ENCODE assay signal across 35 cellular contexts in genomic region chr19:31145909-31146453, GRCh38.
"Had no signal": no experiment of that assay in that cellular context is flagged by ENCODE, and none has a peak within 500 bp of the region (broad histone marks: within the 10 kb centered on the region; RNA-seq: fewer than 3 reads in every experiment).

No MANE protein-coding gene starts in this region.

- H3K4me3 ChIP-seq: MG63, PC-9 had no signal

- DNase-seq: activated B cell treated with CpG ODN at 0.5 μM for 24 hours; activated CD4-positive, alpha-beta memory T cell treated with anti-CD3 and anti-CD28 coated beads for 36 hours; activated CD4-positive, alpha-beta T cell treated with anti-CD3 and anti-CD28 coated beads for 4 hours; activated CD4-positive, alpha-beta T cell treated with anti-CD3 and anti-CD28 coated beads, Interleukin-2, amount 50 U/mL, for 1 hour; activated CD4-positive, CD25-positive, alpha-beta regulatory T cell treated with anti-CD3 and anti-CD28 coated beads, Interleukin-2, amount 50 U/mL, for 72 hours; activated CD8-positive, alpha-beta memory T cell treated with anti-CD3 and anti-CD28 coated beads, Interleukin-2, amount 50 U/mL, for 48 hours; activated effector memory CD4-positive, alpha-beta T cell treated with Interleukin-2 at 50 U/mL for 16 hours; activated naive CD4-positive, alpha-beta T cell treated with anti-CD3 and anti-CD28 coated beads, Interleukin-2, amount 10 ng/mL, durations not matched to agents 7 days and 5 days; activated naive CD8-positive, alpha-beta T cell treated with anti-CD3 and anti-CD28 coated beads, Interleukin-2, amount 50 U/mL, for 24 hours; activated T-cell treated with anti-CD3 and anti-CD28 coated beads, Interleukin-2, amount 50 U/mL, for 48 hours; anterior cingulate cortex; brain microvascular endothelial cell; Kasumi-1; KG1; MG63; NCI-H1048; NCI-H1105 treated with DMSO at 0.1 percent for 48 hours; NCI-H1436; NCI-H1694; NCI-H2029; NCI-H2107; NCI-H2171; NCI-H510A; NCI-H748 treated with DMSO at 0.1 percent for 48 hours; NK-92 treated with Interleukin-12 subunit alpha and Interleukin-12 subunit beta, amount 100 ng/mL, for 24 hours; PC-9; SIG-M5; T-cell; T-helper 17 cell; T-helper 9 cell had no signal

- H3K27ac Mint-ChIP-seq: activated B cell treated with CpG ODN at 0.5 μM for 24 hours; activated CD4-positive, alpha-beta memory T cell treated with anti-CD3 and anti-CD28 coated beads for 36 hours; activated naive CD4-positive, alpha-beta T cell treated with anti-CD3 and anti-CD28 coated beads, Interleukin-2, amount 10 ng/mL, durations not matched to agents 7 days and 5 days; activated naive CD8-positive, alpha-beta T cell; activated naive CD8-positive, alpha-beta T cell treated with anti-CD3 and anti-CD28 coated beads, Interleukin-2, amount 50 U/mL, for 24 hours; T-cell; T-helper 17 cell had no signal

- H3K36me3 Mint-ChIP-seq: activated CD4-positive, alpha-beta memory T cell treated with anti-CD3 and anti-CD28 coated beads for 36 hours; activated naive CD4-positive, alpha-beta T cell treated with anti-CD3 and anti-CD28 coated beads, Interleukin-2, amount 10 ng/mL, durations not matched to agents 7 days and 5 days; activated naive CD8-positive, alpha-beta T cell; T-cell had no signal

- H3K9me3 Mint-ChIP-seq: activated CD4-positive, alpha-beta memory T cell treated with anti-CD3 and anti-CD28 coated beads for 36 hours; activated naive CD4-positive, alpha-beta T cell treated with anti-CD3 and anti-CD28 coated beads, Interleukin-2, amount 10 ng/mL, durations not matched to agents 7 days and 5 days; activated naive CD8-positive, alpha-beta T cell treated with anti-CD3 and anti-CD28 coated beads, Interleukin-2, amount 50 U/mL, for 24 hours; T-cell had no signal

- H3K27me3 ChIP-seq: brain microvascular endothelial cell, MG63 had no signal

- H3K36me3 ChIP-seq: brain microvascular endothelial cell, MG63 had no signal

- ATAC-seq: activated naive CD8-positive, alpha-beta T cell treated with anti-CD3 and anti-CD28 coated beads, Interleukin-2, amount 50 U/mL, for 24 hours; Right ventricle myocardium inferior; SK-N-SH treated with all-trans-retinoic acid at 6 μM for 48 hours; T-cell; T-helper 17 cell had no signal

- H3K4me2 ChIP-seq: PC-9 had no signal

- H3K4me3 Mint-ChIP-seq: activated B cell treated with CpG ODN at 0.5 μM for 24 hours; activated CD4-positive, alpha-beta memory T cell treated with anti-CD3 and anti-CD28 coated beads for 36 hours; activated naive CD4-positive, alpha-beta T cell treated with anti-CD3 and anti-CD28 coated beads, Interleukin-2, amount 10 ng/mL, durations not matched to agents 7 days and 5 days; activated naive CD8-positive, alpha-beta T cell; activated naive CD8-positive, alpha-beta T cell treated with anti-CD3 and anti-CD28 coated beads, Interleukin-2, amount 50 U/mL, for 24 hours; T-cell; T-helper 17 cell had no signal

- H3K27ac ChIP-seq: brain microvascular endothelial cell, PC-9, RWPE1, VCaP had no signal

- H3K4me1 Mint-ChIP-seq: activated B cell treated with CpG ODN at 0.5 μM for 24 hours; activated naive CD4-positive, alpha-beta T cell treated with anti-CD3 and anti-CD28 coated beads, Interleukin-2, amount 10 ng/mL, durations not matched to agents 7 days and 5 days; activated naive CD8-positive, alpha-beta T cell treated with anti-CD3 and anti-CD28 coated beads, Interleukin-2, amount 50 U/mL, for 24 hours; T-cell had no signal

- H3K9me3 ChIP-seq: MG63 had no signal

- H3K27me3 Mint-ChIP-seq: activated B cell treated with CpG ODN at 0.5 μM for 24 hours; activated CD4-positive, alpha-beta memory T cell treated with anti-CD3 and anti-CD28 coated beads for 36 hours; activated naive CD4-positive, alpha-beta T cell treated with anti-CD3 and anti-CD28 coated beads, Interleukin-2, amount 10 ng/mL, durations not matched to agents 7 days and 5 days; activated naive CD8-positive, alpha-beta T cell; activated naive CD8-positive, alpha-beta T cell treated with anti-CD3 and anti-CD28 coated beads, Interleukin-2, amount 50 U/mL, for 24 hours had no signal
